32 cellular contexts compared by ENCODE assay signal in genomic region chr10:26024303-26024702, GRCh38.
DNase-seq lines count a peak whose midpoint lies in the region; ATAC-seq and TF ChIP-seq lines count a peak whose summit lies in the region.
"Had no signal": no experiment of that assay in that cellular context is flagged by ENCODE, and none has a peak within 500 bp of the region (broad histone marks: within the 10 kb centered on the region; RNA-seq: fewer than 3 reads in every experiment).

No MANE protein-coding gene starts in this region.

- H3K27me3 ChIP-seq in CD4-positive, alpha-beta memory T cell (ENCODE audit: insufficient read depth, low read length) = no peaks in the 10 kb centered on the region
- H3K27me3 ChIP-seq: BE2C; BLaER1; BLaER1 treated with 17β-estradiol and CSF1 and Interleukin-3, amounts not matched to agents 10 nM and 100 nM had no signal

- no peaks in the 10 kb centered on the region for H3K9me3 Mint-ChIP-seq in WTC11
- H3K9me3 Mint-ChIP-seq in progenitor cell of endocrine pancreas (ENCODE audit: low read depth) = no peaks in the 10 kb centered on the region
- no peaks in the 10 kb centered on the region for H3K9me3 Mint-ChIP-seq in T-helper 2 cell treated with Interferon-gamma antibody and Interleukin-4, amounts not matched to agents 5 μg/mL and 100 μg/mL, for 36 hours
- H3K9me3 Mint-ChIP-seq in CD4-positive, alpha-beta memory T cell = no peaks in the 10 kb centered on the region
- H3K9me3 Mint-ChIP-seq: CD4-positive, alpha-beta T cell; CD8-positive, alpha-beta T cell had no signal

- ATAC-seq in WTC11 = no peak
- ATAC-seq: A549; CD8-positive, alpha-beta T cell had no signal

- CTCF ChIA-PET in HEK293 (lab: Yijun Ruan, JAX) = interaction anchor here (0.6 kb wide), 1 partner anchor 55 kb away, joined by 3 read pairs; no protein-coding TSS in a partner anchor
- CTCF ChIA-PET in WTC11 (lab: Charles Lee) = no interaction called here
- CTCF ChIA-PET in CD4-positive, alpha-beta memory T cell (lab: Charles Lee; ENCODE audit: partially characterized antibody) = no interaction called here

- no peaks in the 10 kb centered on the region for H3K9me3 ChIP-seq in HEK293 (ENCODE audit: control insufficient read depth, insufficient read depth, low read depth, low read length)
- no peaks in the 10 kb centered on the region for H3K9me3 ChIP-seq in CD4-positive, alpha-beta memory T cell (ENCODE audit: control insufficient read depth in 1 of 2, low read length in 2 of 2)
- H3K9me3 ChIP-seq: A549; BE2C; BLaER1; BLaER1 treated with 17β-estradiol and CSF1 and Interleukin-3, amounts not matched to agents 10 nM and 100 nM; Caco-2 had no signal

- H3K4me1 ChIP-seq in HEK293 (ENCODE audit: control insufficient read depth, insufficient read depth, low read length) = no peaks in the 10 kb centered on the region
- H3K4me1 ChIP-seq in CD4-positive, alpha-beta memory T cell (ENCODE audit: insufficient read depth, low read length) = no peaks in the 10 kb centered on the region
- H3K4me1 ChIP-seq: A549; BE2C; BLaER1; BLaER1 treated with 17β-estradiol and CSF1 and Interleukin-3, amounts not matched to agents 10 nM and 100 nM; Caco-2 had no signal

- no peak for DNase-seq in WTC11 (ENCODE audit: low spot score)
- no peak for DNase-seq in progenitor cell of endocrine pancreas (ENCODE audit: low spot score, unreplicated experiment)
- no peak for DNase-seq in T-helper 2 cell treated with Interferon-gamma antibody and Interleukin-4, amounts not matched to agents 5 μg/mL and 100 μg/mL, for 36 hours (ENCODE audit: low spot score)
- no peak for DNase-seq in CD4-positive, alpha-beta memory T cell
- no peak for DNase-seq in HUDEP-2 (lab: John Stamatoyannopoulos, UW; ENCODE audit: unreplicated experiment in 76 of 76)
- DNase-seq: 8988T; ACHN; AML-193; BE2C; C1 segment of cervical spinal cord; Caco-2; Calu3; CD4-positive, alpha-beta T cell; CD4-positive, CD25-positive, alpha-beta regulatory T cell; CD8-positive, alpha-beta memory T cell; CD8-positive, alpha-beta T cell; COR-L47; DMS 273 treated with DMSO at 0.1 percent for 48 hours; DMS153; DMS53; DMS79; DMS79 treated with DMSO at 0.1 percent for 48 hours; DND-41; EL had no signal

- H3K27me3 Mint-ChIP-seq in WTC11 (ENCODE audit: low read depth) = no peaks in the 10 kb centered on the region
- H3K27me3 Mint-ChIP-seq in progenitor cell of endocrine pancreas = no peaks in the 10 kb centered on the region
- H3K27me3 Mint-ChIP-seq in T-helper 2 cell treated with Interferon-gamma antibody and Interleukin-4, amounts not matched to agents 5 μg/mL and 100 μg/mL, for 36 hours (ENCODE audit: low read depth) = no peaks in the 10 kb centered on the region
- H3K27me3 Mint-ChIP-seq in CD4-positive, alpha-beta memory T cell = no peaks in the 10 kb centered on the region
- H3K27me3 Mint-ChIP-seq: B cell; CD4-positive, CD25-positive, alpha-beta regulatory T cell had no signal

- intact Hi-C loops in CD4-positive, alpha-beta memory T cell (cut with micrococcal nuclease) = no loop called here

- H3K27ac ChIP-seq in HEK293 (ENCODE audit: extremely low read depth, low read depth, low read length) = no peak overlapping the region
- no peak overlapping the region for H3K27ac ChIP-seq in CD4-positive, alpha-beta memory T cell (ENCODE audit: low read depth, low read length)
- H3K27ac ChIP-seq: 22Rv1; A549; BLaER1; BLaER1 treated with 17β-estradiol and CSF1 and Interleukin-3, amounts not matched to agents 10 nM and 100 nM; C4-2B had no signal

- H3K4me1 Mint-ChIP-seq in WTC11 = peaks cover 64% of the 10 kb centered on the region
- H3K4me1 Mint-ChIP-seq in progenitor cell of endocrine pancreas (ENCODE audit: low read depth) = peaks cover 35% of the 10 kb centered on the region
- no peaks in the 10 kb centered on the region for H3K4me1 Mint-ChIP-seq in T-helper 2 cell treated with Interferon-gamma antibody and Interleukin-4, amounts not matched to agents 5 μg/mL and 100 μg/mL, for 36 hours (ENCODE audit: low read depth)
- H3K4me1 Mint-ChIP-seq in CD4-positive, alpha-beta memory T cell = no peaks in the 10 kb centered on the region
- H3K4me1 Mint-ChIP-seq: B cell; CD14-positive monocyte; CD4-positive, CD25-positive, alpha-beta regulatory T cell; CD8-positive, alpha-beta memory T cell had no signal

- POLR2A ChIA-PET in HEK293 (lab: Yijun Ruan, JAX) (no interaction called here), WTC11 (lab: Charles Lee) (no interaction called here)
- POLR2A ChIA-PET in CD4-positive, alpha-beta memory T cell (lab: Charles Lee; ENCODE audit: partially characterized antibody) = no interaction called here

- no peak for TF ChIP-seq CTCF in HEK293 (tag by site-specific recombination; IDR thresholded peaks at IDR 0.05)
- no peak for TF ChIP-seq CTCF in WTC11 (IDR thresholded peaks at IDR 0.05)
- TF ChIP-seq CTCF in progenitor cell of endocrine pancreas (IDR thresholded peaks at IDR 0.05; ENCODE audit: unreplicated experiment) = no peak

- no peaks in the 10 kb centered on the region for H3K36me3 ChIP-seq in HEK293 (ENCODE audit: control insufficient read depth in 2 of 2, insufficient read depth in 1 of 2, low read length in 2 of 2)
- H3K36me3 ChIP-seq in CD4-positive, alpha-beta memory T cell (ENCODE audit: insufficient read depth, low read length) = no peaks in the 10 kb centered on the region
- H3K36me3 ChIP-seq: BE2C; BLaER1; BLaER1 treated with 17β-estradiol and CSF1 and Interleukin-3, amounts not matched to agents 10 nM and 100 nM had no signal

- H3K36me3 Mint-ChIP-seq in WTC11 (no peaks in the 10 kb centered on the region), progenitor cell of endocrine pancreas (ENCODE audit: insufficient read depth) (peaks cover 3% of the 10 kb centered on the region)
- no peaks in the 10 kb centered on the region for H3K36me3 Mint-ChIP-seq in T-helper 2 cell treated with Interferon-gamma antibody and Interleukin-4, amounts not matched to agents 5 μg/mL and 100 μg/mL, for 36 hours (ENCODE audit: low read depth)
- H3K36me3 Mint-ChIP-seq in CD4-positive, alpha-beta memory T cell = no peaks in the 10 kb centered on the region
- H3K36me3 Mint-ChIP-seq: CD14-positive monocyte; CD4-positive, CD25-positive, alpha-beta regulatory T cell; CD8-positive, alpha-beta memory T cell; CD8-positive, alpha-beta T cell had no signal

- H3K4me3 ChIP-seq in HEK293 (ENCODE audit: low read depth, low read length) = no peak overlapping the region
- H3K4me3 ChIP-seq in CD4-positive, alpha-beta memory T cell (ENCODE audit: low read length in 2 of 2) = no peak overlapping the region
- H3K4me3 ChIP-seq: A549; BLaER1; BLaER1 treated with 17β-estradiol and CSF1 and Interleukin-3, amounts not matched to agents 10 nM and 100 nM had no signal

- H3K4me3 Mint-ChIP-seq in WTC11 = no peak overlapping the region
- no peak overlapping the region for H3K4me3 Mint-ChIP-seq in progenitor cell of endocrine pancreas (ENCODE audit: low read depth)
- H3K4me3 Mint-ChIP-seq in T-helper 2 cell treated with Interferon-gamma antibody and Interleukin-4, amounts not matched to agents 5 μg/mL and 100 μg/mL, for 36 hours = no peak overlapping the region
- H3K4me3 Mint-ChIP-seq in CD4-positive, alpha-beta memory T cell = no peak overlapping the region
- H3K4me3 Mint-ChIP-seq: B cell; CD14-positive monocyte; CD4-positive, alpha-beta T cell; CD4-positive, CD25-positive, alpha-beta regulatory T cell; CD8-positive, alpha-beta memory T cell; CD8-positive, alpha-beta T cell had no signal

- peak overlapping the region; percentile 46; the same call in 1 of the 2 replicates for H3K27ac Mint-ChIP-seq in WTC11
- peak overlapping the region; percentile 34 for H3K27ac Mint-ChIP-seq in progenitor cell of endocrine pancreas
- H3K27ac Mint-ChIP-seq in T-helper 2 cell treated with Interferon-gamma antibody and Interleukin-4, amounts not matched to agents 5 μg/mL and 100 μg/mL, for 36 hours = no peak overlapping the region
- H3K27ac Mint-ChIP-seq in CD4-positive, alpha-beta memory T cell = peak overlapping the region in 1 of 7 donors; percentile 7
- H3K27ac Mint-ChIP-seq: B cell; CD14-positive monocyte; CD4-positive, alpha-beta T cell; CD8-positive, alpha-beta memory T cell; CD8-positive, alpha-beta T cell had no signal

TF ChIP-seq in HEK293, 187 proteins besides CTCF, POLR2A, EP300 and RAD21:
- TF ChIP-seq ZNF174 (tag by site-specific recombination; IDR thresholded peaks at IDR 0.05) (no peak), HOXA7 (CRISPR knock-in tag; IDR thresholded peaks at IDR 0.05; ENCODE audit: borderline replicate concordance) (no peak), ZNF558 (tag by site-specific recombination; IDR thresholded peaks at IDR 0.05) (peak; percentile 97), ZNF350 (tag by site-specific recombination; IDR thresholded peaks at IDR 0.05) (no peak), ZNF701 (tag by site-specific recombination; IDR thresholded peaks at IDR 0.05) (no peak), MYNN (tag by site-specific recombination; IDR thresholded peaks at IDR 0.05; ENCODE audit: borderline replicate concordance) (no peak), KLF8 (tag by site-specific recombination; IDR thresholded peaks at IDR 0.05) (no peak), ZXDB (tag by site-specific recombination; IDR thresholded peaks at IDR 0.05) (no peak), ZFP41 (tag by site-specific recombination; IDR thresholded peaks at IDR 0.05; ENCODE audit: borderline replicate concordance) (no peak)

TF ChIP-seq in WTC11, 78 proteins besides CTCF, POLR2A, EP300 and RAD21 (continues in another document):
- TF ChIP-seq PREB (CRISPR knock-in tag; IDR thresholded peaks at IDR 0.05; ENCODE audit: borderline replicate concordance) (no peak), ZSCAN18 (CRISPR knock-in tag; IDR thresholded peaks at IDR 0.05) (no peak)
